Comparison of ENCODE assay signal across 25 cellular contexts in the genomic region with DNA sequence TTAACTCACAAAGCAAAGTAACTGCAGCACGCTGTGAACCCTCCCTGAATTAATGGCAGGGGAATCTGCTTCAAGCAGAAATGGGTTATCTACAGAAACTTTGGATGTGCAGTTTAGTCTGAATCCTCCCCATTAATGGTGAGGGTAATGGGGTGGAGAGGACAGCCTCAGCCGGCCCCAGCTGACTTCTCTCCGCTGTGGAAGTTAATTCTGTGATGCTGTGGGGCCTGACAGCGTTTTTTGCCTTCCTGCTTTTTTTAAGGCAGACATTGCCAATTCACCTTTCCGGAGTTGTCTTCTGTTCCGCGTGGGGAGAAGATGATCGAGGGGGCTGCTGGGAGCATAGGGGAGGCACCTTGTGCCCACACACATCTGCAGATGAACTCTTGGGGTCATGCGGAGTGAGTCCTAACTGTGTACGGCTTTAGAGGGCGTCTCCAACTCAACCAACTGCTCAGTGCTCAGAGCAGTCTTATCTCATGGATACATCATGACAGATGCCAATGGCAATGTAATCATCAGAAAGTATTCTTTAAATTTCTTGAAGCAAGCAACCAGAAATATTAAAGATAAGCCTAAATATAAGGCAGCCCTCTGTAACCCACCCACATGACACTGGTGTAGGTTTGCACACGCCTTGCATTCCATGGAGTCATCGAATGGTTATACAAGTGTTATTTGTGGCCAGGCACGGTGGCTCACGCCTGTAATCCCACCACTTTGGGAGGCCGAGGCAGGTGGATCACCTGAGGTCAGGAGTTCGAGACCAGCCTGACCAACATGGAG.
"Had no signal": no experiment of that assay in that cellular context is flagged by ENCODE, and none has a peak within 500 bp of the region (broad histone marks: within the 10 kb centered on the region; RNA-seq: fewer than 3 reads in every experiment).

No MANE protein-coding gene starts in this region.

- H3K36me3 ChIP-seq: brain microvascular endothelial cell, heart right ventricle, left lung, transverse colon, uterus had no signal

- H3K9ac ChIP-seq: parathyroid adenoma had no signal

- H3K27me3 ChIP-seq: brain microvascular endothelial cell, testis, uterus had no signal

- FAIRE-seq: astrocyte had no signal

- H3K79me2 ChIP-seq: parathyroid adenoma had no signal

- H3K4me1 ChIP-seq: foreskin keratinocyte, left lung, parathyroid adenoma, uterus had no signal

- ATAC-seq: activated CD8-positive, alpha-beta T cell treated with anti-CD3 and anti-CD28 coated beads, Interleukin-2, amount 10 ng/mL, durations not matched to agents 7 days and 5 days; esophagus mucosa; foreskin keratinocyte; heart right ventricle; left lung; right cardiac atrium; stimulated activated naive CD8-positive, alpha-beta T cell treated with anti-CD3 and anti-CD28 coated beads, Interleukin-15, Interleukin-2, amounts not matched to agents 100 U/mL and 50 U/mL, for 24 hours; WTC11 had no signal

- H3K9me3 ChIP-seq: testis had no signal

- H3K4me3 ChIP-seq: heart right ventricle, left lung, lung, testis, transverse colon, uterus had no signal

- H3K27ac ChIP-seq: brain microvascular endothelial cell, foreskin keratinocyte, heart right ventricle, left lung, parathyroid adenoma, testis, transverse colon, uterus had no signal

- H2AFZ ChIP-seq: parathyroid adenoma had no signal

- DNase-seq: activated CD4-positive, alpha-beta T cell treated with anti-CD3 and anti-CD28 coated beads for 1 hour; activated CD4-positive, alpha-beta T cell treated with anti-CD3 and anti-CD28 coated beads, Interleukin-2, amount 50 U/mL, for 1 hour; activated CD8-positive, alpha-beta T cell treated with anti-CD3 and anti-CD28 coated beads, Interleukin-2, amount 10 ng/mL, durations not matched to agents 7 days and 5 days; activated effector memory CD4-positive, alpha-beta T cell treated with anti-CD3 and anti-CD28 coated beads, Interleukin-2, amount 50 U/mL, for 16 hours; activated naive CD4-positive, alpha-beta T cell treated with anti-CD3 and anti-CD28 coated beads for 36 hours; activated naive CD8-positive, alpha-beta T cell treated with anti-CD3 and anti-CD28 coated beads, Interleukin-2, amount 10 ng/mL, durations not matched to agents 7 days and 5 days; amniotic stem cell; brain microvascular endothelial cell; foreskin keratinocyte; heart right ventricle; kidney glomerular epithelial cell; left lung; nephron progenitor cell; stimulated activated CD4-positive, alpha-beta T cell treated with anti-CD3 and anti-CD28 coated beads, Interleukin-2, amount 100 ng/mL, for 48 hours; stimulated activated naive CD8-positive, alpha-beta T cell treated with anti-CD3 and anti-CD28 coated beads, Interleukin-15, Interleukin-2, amounts not matched to agents 100 U/mL and 50 U/mL, for 24 hours; T-helper 2 cell; testis; transverse colon; uterus had no signal
